In genomic region chr6:49553353-49553752, GRCh38 we compare ENCODE assay signal across 18 cellular contexts. TPM values are rescaled to one million over a fixed set of nuclear protein-coding genes. Genes with fewer than 3 reads are reported as not detected.
DNase-seq lines count a peak whose midpoint lies in the region; ATAC-seq and TF ChIP-seq lines count a peak whose summit lies in the region.
"Had no signal": no experiment of that assay in that cellular context is flagged by ENCODE, and none has a peak within 500 bp of the region (broad histone marks: within the 10 kb centered on the region; RNA-seq: fewer than 3 reads in every experiment).

No MANE protein-coding gene starts in this region.

- no peak overlapping the region for H3K4ac ChIP-seq in IMR-90 (ENCODE audit: low read depth, low read length)
- H3K4ac ChIP-seq in mesenchymal stem cell (ENCODE audit: low read depth in 1 of 2, low read length in 2 of 2), result no peak overlapping the region

- no peak overlapping the region for H2BK12ac ChIP-seq in mesenchymal stem cell (ENCODE audit: low read length in 2 of 2)

- no peak overlapping the region for H3K14ac ChIP-seq in IMR-90 (replicated peaks; ENCODE audit: low read depth, low read length)
- no peak overlapping the region for H3K14ac ChIP-seq in mesenchymal stem cell (ENCODE audit: low read length in 2 of 2)

- no peak for ATAC-seq in IMR-90 (ENCODE audit: low read depth)
- ATAC-seq in GM19023 (IDR thresholded peaks at IDR 0.05; ENCODE audit: unreplicated experiment), result no peak
- ATAC-seq: gastrocnemius medialis; mucosa of descending colon; SK-N-SH treated with all-trans-retinoic acid at 6 μM for 48 hours; stimulated activated naive CD8-positive, alpha-beta T cell treated with anti-CD3 and anti-CD28 coated beads, Interleukin-15, amount 100 ng/mL, for 72 hours had no signal

- no peak overlapping the region for H3K18ac ChIP-seq in IMR-90 (ENCODE audit: low read depth, low read length)
- no peak overlapping the region for H3K18ac ChIP-seq in mesenchymal stem cell (ENCODE audit: low read depth in 1 of 2, low read length in 2 of 2)

- H3K27ac ChIP-seq in IMR-90 (ENCODE audit: insufficient read depth, low read length), result no peak overlapping the region
- no peak overlapping the region for H3K27ac ChIP-seq in mesenchymal stem cell (ENCODE audit: low read length, poor library complexity, severe bottlenecking)
- no peak overlapping the region for H3K27ac ChIP-seq in ascending aorta

- H3K4me2 ChIP-seq in IMR-90 (ENCODE audit: low read depth, low read length) (no peak overlapping the region), mesenchymal stem cell (ENCODE audit: low read length, poor library complexity, severe bottlenecking) (no peak overlapping the region)

- POLR2A ChIA-PET in IMR-90 (lab: Charles Lee; ENCODE audit: unreplicated experiment), result no interaction called here

- H2AK5ac ChIP-seq in IMR-90 (ENCODE audit: low read depth, low read length) (no peak overlapping the region), mesenchymal stem cell (ENCODE audit: low read length, severe bottlenecking) (no peak overlapping the region)

- CTCF ChIA-PET in IMR-90 (lab: Yijun Ruan, JAX), result no interaction called here

- H3K27me3 Mint-ChIP-seq in endothelial cell (ENCODE audit: unreplicated experiment), result peaks cover 5% of the 10 kb centered on the region
- peaks cover 25% of the 10 kb centered on the region for H3K27me3 Mint-ChIP-seq in T-helper 2 cell treated with Interferon-gamma antibody and Interleukin-4, amounts not matched to agents 5 μg/mL and 100 μg/mL, for 36 hours (ENCODE audit: low read depth)

- no peak for TF ChIP-seq RAD21 in IMR-90 (IDR thresholded peaks at IDR 0.05; ENCODE audit: low read length)

- no peak overlapping the region for H3K9ac ChIP-seq in IMR-90 (ENCODE audit: low read depth, low read length)
- H3K9ac ChIP-seq in mesenchymal stem cell (ENCODE audit: low read length), result no peak overlapping the region

- no peak overlapping the region for H4K91ac ChIP-seq in IMR-90 (ENCODE audit: insufficient read depth, low read depth, low read length)
- no peak overlapping the region for H4K91ac ChIP-seq in mesenchymal stem cell (ENCODE audit: low read length)

- H2AFZ ChIP-seq in IMR-90 (replicated peaks; ENCODE audit: low read length, poor library complexity) (no peak overlapping the region), mesenchymal stem cell (ENCODE audit: low read depth, low read length) (no peak overlapping the region)

- dilution Hi-C loops in IMR-90 (cut with HindIII; ENCODE audit: low sequenced_read_pairs, unreplicated experiment), result no loop called here

- no CpG with 5 or more reads among the region's 1 CpG for WGBS in IMR-90 (ENCODE audit: extremely low coverage in 2 of 2, insufficient read length in 1 of 2), 2 experiments
- WGBS in mesenchymal stem cell, result 73% methylated on average over 1 of the region's 1 CpG

- no peaks in the 10 kb centered on the region for H3K36me3 Mint-ChIP-seq in endothelial cell (ENCODE audit: low read depth, unreplicated experiment)
- H3K36me3 Mint-ChIP-seq in T-helper 2 cell treated with Interferon-gamma antibody and Interleukin-4, amounts not matched to agents 5 μg/mL and 100 μg/mL, for 36 hours (ENCODE audit: low read depth), result no peaks in the 10 kb centered on the region
- H3K36me3 Mint-ChIP-seq: immature natural killer cell had no signal

- TF ChIP-seq CTCF in IMR-90 (conservative IDR thresholded peaks at IDR 0.05; ENCODE audit: low read depth, low read length) (no peak), endothelial cell (IDR thresholded peaks at IDR 0.05; ENCODE audit: unreplicated experiment) (no peak), ascending aorta (IDR thresholded peaks at IDR 0.05) (no peak)

- no TSS peak for BruUV-seq in IMR-90 (replicated peaks; lab: Mats Ljungman, UMichigan)

- no peak overlapping the region for H3K4me3 Mint-ChIP-seq in endothelial cell (ENCODE audit: unreplicated experiment)
- no peak overlapping the region for H3K4me3 Mint-ChIP-seq in T-helper 2 cell treated with Interferon-gamma antibody and Interleukin-4, amounts not matched to agents 5 μg/mL and 100 μg/mL, for 36 hours
- H3K4me3 Mint-ChIP-seq: immature natural killer cell had no signal

- H3K79me1 ChIP-seq in IMR-90 (ENCODE audit: low read depth in 1 of 2, low read length in 2 of 2) (no peaks in the 10 kb centered on the region), mesenchymal stem cell (replicated peaks; ENCODE audit: low read length, poor library complexity, severe bottlenecking) (peaks cover 2% of the 10 kb centered on the region)

- no peak overlapping the region for H4K5ac ChIP-seq in IMR-90 (ENCODE audit: low read depth, low read length)

- no peaks in the 10 kb centered on the region for H3K4me1 ChIP-seq in IMR-90 (ENCODE audit: control insufficient read depth, insufficient read depth, low read length)
- H3K4me1 ChIP-seq in mesenchymal stem cell (ENCODE audit: control insufficient read depth, insufficient read depth, low read depth, low read length), result peaks cover 12% of the 10 kb centered on the region
- H3K4me1 ChIP-seq in ascending aorta, result peaks cover 0 to 13% of the 10 kb centered on the region in 2 donors

- no peaks in the 10 kb centered on the region for H3K9me1 ChIP-seq in IMR-90 (ENCODE audit: insufficient read depth, low read length)

- H3K9me3 ChIP-seq in IMR-90 (ENCODE audit: control insufficient read depth, insufficient read depth, low read length) (no peaks in the 10 kb centered on the region), mesenchymal stem cell (ENCODE audit: control insufficient read depth, low read length) (no peaks in the 10 kb centered on the region), ascending aorta (no peaks in the 10 kb centered on the region)
- H3K9me3 ChIP-seq: gastrocnemius medialis, mucosa of descending colon had no signal

- no peaks in the 10 kb centered on the region for H3K9me3 Mint-ChIP-seq in endothelial cell (ENCODE audit: unreplicated experiment)
- no peaks in the 10 kb centered on the region for H3K9me3 Mint-ChIP-seq in T-helper 2 cell treated with Interferon-gamma antibody and Interleukin-4, amounts not matched to agents 5 μg/mL and 100 μg/mL, for 36 hours
- H3K9me3 Mint-ChIP-seq: stimulated activated naive CD8-positive, alpha-beta T cell treated with anti-CD3 and anti-CD28 coated beads, Interleukin-15, amount 100 ng/mL, for 72 hours had no signal

- in situ Hi-C loops in IMR-90 (cut with MboI; ENCODE audit: low sequenced_read_pairs), result no loop called here

- peaks cover 7% of the 10 kb centered on the region for H3K4me1 Mint-ChIP-seq in endothelial cell (ENCODE audit: unreplicated experiment)
- peaks cover 19% of the 10 kb centered on the region for H3K4me1 Mint-ChIP-seq in T-helper 2 cell treated with Interferon-gamma antibody and Interleukin-4, amounts not matched to agents 5 μg/mL and 100 μg/mL, for 36 hours (ENCODE audit: low read depth)

- H3K56ac ChIP-seq in IMR-90 (ENCODE audit: extremely low read depth, insufficient read depth, low read length), result no peak overlapping the region

- no peak overlapping the region for H2AK9ac ChIP-seq in IMR-90 (replicated peaks; ENCODE audit: low read depth, low read length, poor library complexity)

- H3K4me3 ChIP-seq in IMR-90 (ENCODE audit: insufficient read depth, low read depth, low read length) (no peak overlapping the region), mesenchymal stem cell (ENCODE audit: insufficient read depth in 1 of 2, low read depth in 1 of 2, low read length in 2 of 2) (no peak overlapping the region), ascending aorta (no peak overlapping the region)
- H3K4me3 ChIP-seq: gastrocnemius medialis, mucosa of descending colon had no signal

- H2BK20ac ChIP-seq in IMR-90 (ENCODE audit: low read depth, low read length), result no peak overlapping the region

- TF ChIP-seq POLR2A in IMR-90 (IDR thresholded peaks at IDR 0.05; ENCODE audit: low read depth, low read length), result no peak

- no peaks in the 10 kb centered on the region for H3K36me3 ChIP-seq in IMR-90 (ENCODE audit: control insufficient read depth, insufficient read depth, low read length)
- no peaks in the 10 kb centered on the region for H3K36me3 ChIP-seq in mesenchymal stem cell (ENCODE audit: control insufficient read depth in 1 of 2, insufficient read depth in 2 of 2, low read depth in 1 of 2, low read length in 2 of 2)
- H3K36me3 ChIP-seq in ascending aorta, result no peaks in the 10 kb centered on the region
- H3K36me3 ChIP-seq: gastrocnemius medialis had no signal

- H2BK120ac ChIP-seq in IMR-90 (ENCODE audit: low read depth, low read length) (no peak overlapping the region), mesenchymal stem cell (ENCODE audit: low read depth, low read length) (no peak overlapping the region)

- DNase-seq in Daoy (ENCODE audit: low read depth), result peak; percentile 45
- DNase-seq in IMR-90, result peak; percentile 1
- DNase-seq in dermis blood vessel endothelial cell, result peak; percentile 25
- DNase-seq in mesenchymal stem cell, result no peak
- no peak for DNase-seq in endothelial cell (ENCODE audit: low spot score)
- DNase-seq in ascending aorta (ENCODE audit: low spot score in 2 of 2), result no peak
- DNase-seq in T-helper 2 cell treated with Interferon-gamma antibody and Interleukin-4, amounts not matched to agents 5 μg/mL and 100 μg/mL, for 36 hours (ENCODE audit: low spot score), result no peak
- DNase-seq: activated effector memory CD4-positive, alpha-beta T cell treated with Interleukin-2 at 50 U/mL for 16 hours; aorta; gastrocnemius medialis; immature natural killer cell; mucosa of descending colon; small intestine; stimulated activated naive CD8-positive, alpha-beta T cell treated with anti-CD3 and anti-CD28 coated beads, Interleukin-15, amount 100 ng/mL, for 72 hours had no signal

- H4K20me1 ChIP-seq in IMR-90 (ENCODE audit: insufficient read depth, low read length), result no peaks in the 10 kb centered on the region

- H4K8ac ChIP-seq in IMR-90 (ENCODE audit: low read depth in 2 of 2, low read length in 2 of 2) (no peak overlapping the region), mesenchymal stem cell (ENCODE audit: low read length) (no peak overlapping the region)

- no peak overlapping the region for H2BK15ac ChIP-seq in IMR-90 (ENCODE audit: low read depth, low read length)
- H2BK15ac ChIP-seq in mesenchymal stem cell (ENCODE audit: low read depth, poor library complexity, severe bottlenecking), result peak overlapping the region; percentile 80

- H3K27ac Mint-ChIP-seq in endothelial cell (ENCODE audit: unreplicated experiment), result no peak overlapping the region
- no peak overlapping the region for H3K27ac Mint-ChIP-seq in T-helper 2 cell treated with Interferon-gamma antibody and Interleukin-4, amounts not matched to agents 5 μg/mL and 100 μg/mL, for 36 hours
- H3K27ac Mint-ChIP-seq: immature natural killer cell; stimulated activated naive CD8-positive, alpha-beta T cell treated with anti-CD3 and anti-CD28 coated beads, Interleukin-15, amount 100 ng/mL, for 72 hours had no signal

- H3K23ac ChIP-seq in IMR-90 (ENCODE audit: low read depth, low read length), result no peak overlapping the region
- H3K23ac ChIP-seq in mesenchymal stem cell (ENCODE audit: low read length in 2 of 2), result no peak overlapping the region

- intact Hi-C loops in IMR-90 (cut with micrococcal nuclease) (no loop called here), ascending aorta (cut with DNase I) (no loop called here)

- H2BK5ac ChIP-seq in IMR-90 (ENCODE audit: low read depth, low read length, poor library complexity, severe bottlenecking) (no peak overlapping the region), mesenchymal stem cell (ENCODE audit: low read depth, low read length, poor library complexity, severe bottlenecking) (no peak overlapping the region)

- peaks cover 25% of the 10 kb centered on the region for H3K27me3 ChIP-seq in IMR-90 (ENCODE audit: control insufficient read depth, insufficient read depth, low read length)
- peaks cover 3 to 25% of the 10 kb centered on the region in 2 experiments for H3K27me3 ChIP-seq in mesenchymal stem cell (ENCODE audit: control insufficient read depth in 1 of 2, insufficient read depth in 1 of 2, low read length in 2 of 2)
- peaks cover 5% of the 10 kb centered on the region for H3K27me3 ChIP-seq in ascending aorta

RNA-seq across cellular contexts. Expression of gene C6orf141, which starts 2.9 kb away (rescaled TPM):
- 7.3 and 13.2 TPM in 2 replicates for total RNA-seq in Daoy (2014; rRNA removed; shearing (Covaris generic))
- not detected in 2 replicates for total RNA-seq in IMR-90 (2012; rRNA removed)
- not detected in 2 replicates for polyA plus RNA-seq in IMR-90 (2012; rRNA removed)
- polyA plus RNA-seq in IMR-90 (2012; cell fraction: cytosol; rRNA removed), result not detected in 2 replicates
- polyA plus RNA-seq in IMR-90 (2012; cell fraction: nucleus; rRNA removed; ENCODE audit: low replicate concordance), result not detected in 2 replicates
- 42.3 and 60.4 TPM in 2 replicates for total RNA-seq in dermis blood vessel endothelial cell
- 1.9 TPM for polyA plus RNA-seq in mesenchymal stem cell (2013, experiment 1 of 2)
- polyA plus RNA-seq in mesenchymal stem cell (2013, experiment 2 of 2), result 2.0 TPM
- total RNA-seq in endothelial cell (ENCODE audit: unreplicated experiment), result 0.77 TPM
- not detected for total RNA-seq in ascending aorta
- total RNA-seq: activated CD8-positive, alpha-beta memory T cell treated with anti-CD3 and anti-CD28 coated beads for 36 hours; osteocyte had no signal
- polyA plus RNA-seq: aorta, immature natural killer cell had no signal

RNA-seq across cellular contexts. Expression of gene GLYATL3, which starts 53.6 kb away (rescaled TPM):
- total RNA-seq in Daoy (2014; rRNA removed; shearing (Covaris generic)), result not detected in 2 replicates
- total RNA-seq in IMR-90 (2012; rRNA removed) (not detected in 2 replicates), dermis blood vessel endothelial cell (not detected in 2 replicates), endothelial cell (ENCODE audit: unreplicated experiment) (not detected), ascending aorta (not detected)
- not detected in 2 replicates for polyA plus RNA-seq in IMR-90 (2012; rRNA removed)
- not detected in 2 replicates for polyA plus RNA-seq in IMR-90 (2012; cell fraction: cytosol; rRNA removed)
- not detected in 2 replicates for polyA plus RNA-seq in IMR-90 (2012; cell fraction: nucleus; rRNA removed; ENCODE audit: low replicate concordance)
- polyA plus RNA-seq in mesenchymal stem cell (2013, experiment 1 of 2), result not detected
- not detected for polyA plus RNA-seq in mesenchymal stem cell (2013, experiment 2 of 2)
- total RNA-seq: activated CD8-positive, alpha-beta memory T cell treated with anti-CD3 and anti-CD28 coated beads for 36 hours; aorta; gastrocnemius medialis; mucosa of descending colon; osteocyte had no signal
- polyA plus RNA-seq: aorta, immature natural killer cell, small intestine had no signal

Comparison
In these comparisons a context has a peak if more than half of its experiments do, and no peak if none do; other contexts are left out.
1. DNase-seq: peak in Daoy (single experiment), IMR-90 (single experiment) and dermis blood vessel endothelial cell (single experiment); none in mesenchymal stem cell (single experiment), endothelial cell (single experiment), ascending aorta (0 of 2) and T-helper 2 cell treated with Interferon-gamma antibody and Interleukin-4, amounts not matched to agents 5 μg/mL and 100 μg/mL, for 36 hours (single experiment).